In the genomic region with DNA sequence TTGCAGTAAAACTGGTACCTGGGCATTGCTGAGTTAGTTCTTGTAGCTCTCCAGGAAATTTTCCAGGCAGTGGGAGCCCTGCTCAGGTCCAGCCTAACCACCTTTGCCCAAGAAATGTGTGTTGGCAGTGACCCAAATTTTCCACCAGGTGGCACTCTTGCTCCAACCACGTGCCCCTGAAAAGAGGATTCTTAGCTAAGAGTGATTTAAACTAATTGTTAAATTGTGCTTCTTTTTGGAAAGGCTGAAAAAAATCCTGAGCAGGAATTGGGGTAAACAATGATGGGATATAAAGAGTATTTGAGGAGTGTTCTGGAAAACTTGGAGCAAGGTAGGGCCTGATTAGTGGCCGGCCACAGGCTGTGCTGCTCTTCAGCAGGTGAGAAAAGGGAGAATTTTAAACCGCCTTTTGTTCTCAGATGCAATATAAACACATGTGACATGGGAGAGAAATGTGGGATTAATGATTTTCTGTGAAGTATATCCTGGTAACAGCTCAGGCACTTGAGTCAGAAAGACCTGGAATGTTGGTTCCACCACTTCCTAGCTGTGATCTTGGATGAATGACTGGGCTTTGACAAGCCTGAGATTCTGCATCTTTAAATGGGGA, we compare ENCODE assay signal across 8 cellular contexts.
DNase-seq lines count a peak whose midpoint lies in the region; TF ChIP-seq lines count a peak whose summit lies in the region.

No MANE protein-coding gene starts in this region.

- no peak overlapping the region for H3K4me2 ChIP-seq in Loucy (ENCODE audit: low read depth, low read length, poor library complexity, severe bottlenecking)

- H3K9ac ChIP-seq in Loucy (ENCODE audit: low read depth, low read length, poor library complexity, severe bottlenecking): no peak overlapping the region

- no peaks in the 10 kb centered on the region for H3K27me3 ChIP-seq in Loucy (ENCODE audit: insufficient read depth, low read length, poor library complexity, severe bottlenecking)
- no peaks in the 10 kb centered on the region for H3K27me3 ChIP-seq in cardiac muscle cell
- H3K27me3 ChIP-seq in vagina: no peaks in the 10 kb centered on the region

- H2AFZ ChIP-seq in Loucy (ENCODE audit: low read length): no peak overlapping the region

- no peaks in the 10 kb centered on the region for H3K9me2 ChIP-seq in Loucy (replicated peaks; ENCODE audit: low read depth, low read length)

- H3K4me1 ChIP-seq in Loucy (ENCODE audit: insufficient read depth, low read length, poor library complexity, severe bottlenecking) (peaks cover under 1% of the 10 kb centered on the region), cardiac muscle cell (ENCODE audit: low read depth) (no peaks in the 10 kb centered on the region), vagina (peaks cover 36% of the 10 kb centered on the region)

- no peak for TF ChIP-seq POLR2A in vagina (IDR thresholded peaks at IDR 0.05)

- DNase-seq in NCI-H524 (lab: John Stamatoyannopoulos, UW): peak; percentile 34 to 69
- no peak for DNase-seq in NCI-H524 treated with DMSO at 0.1 percent for 48 hours (lab: John Stamatoyannopoulos, UW)
- DNase-seq in T-helper 1 cell: peak; percentile 20 to 71 (median 56)
- DNase-seq in activated naive CD8-positive, alpha-beta T cell treated with anti-CD3 and anti-CD28 coated beads, Interleukin-2, amount 50 U/mL, for 16 hours (ENCODE audit: low read depth, low spot score): peak; percentile 57
- DNase-seq in cardiac muscle cell (ENCODE audit: low read depth in 1 of 2, low spot score in 1 of 2): peak; percentile 76 to 82
- DNase-seq in posterior vena cava (ENCODE audit: low spot score): peak; percentile 88
- no peak for DNase-seq in vagina (ENCODE audit: extremely low spot score in 2 of 2)

- no peak overlapping the region for H3K4me3 ChIP-seq in Loucy (ENCODE audit: low read length, poor library complexity, severe bottlenecking)
- no peak overlapping the region for H3K4me3 ChIP-seq in cardiac muscle cell
- no peak overlapping the region for H3K4me3 ChIP-seq in vagina

- no peaks in the 10 kb centered on the region for H3F3A ChIP-seq in Loucy (ENCODE audit: low read depth)

- no peaks in the 10 kb centered on the region for H3K36me3 ChIP-seq in Loucy (ENCODE audit: insufficient read depth, low read length)
- H3K36me3 ChIP-seq in cardiac muscle cell: no peaks in the 10 kb centered on the region
- H3K36me3 ChIP-seq in vagina: no peaks in the 10 kb centered on the region

- no peaks in the 10 kb centered on the region for H3K79me2 ChIP-seq in Loucy (ENCODE audit: insufficient read depth, low read length)

- H4K20me1 ChIP-seq in Loucy (ENCODE audit: insufficient read depth, low read length, poor library complexity, severe bottlenecking): no peaks in the 10 kb centered on the region

- no peak overlapping the region for H3K27ac ChIP-seq in cardiac muscle cell
- H3K27ac ChIP-seq in vagina: no peak overlapping the region

- TF ChIP-seq CTCF in Loucy (conservative IDR thresholded peaks at IDR 0.05; ENCODE audit: low read length) (peak; percentile 97), cardiac muscle cell (IDR thresholded peaks at IDR 0.05; ENCODE audit: low read depth, low read length) (peak; percentile 85), vagina (IDR thresholded peaks at IDR 0.05) (peak; percentile 65 to 88 (median 86))

- intact Hi-C loops in posterior vena cava (cut with DNase I) (loop anchor here (2.0 to 10.0 kb wide), 6 partner anchors 115 to 753 kb away; no protein-coding TSS in a partner anchor), vagina (cut with DNase I) (loop anchor here (5.0 to 10.0 kb wide), 3 partner anchors 105 to 545 kb away; no protein-coding TSS in a partner anchor)

- no peaks in the 10 kb centered on the region for H3K9me3 ChIP-seq in Loucy (ENCODE audit: insufficient read depth, low read depth, low read length)
- H3K9me3 ChIP-seq in cardiac muscle cell (ENCODE audit: low read depth): no peaks in the 10 kb centered on the region
- H3K9me3 ChIP-seq in vagina: no peaks in the 10 kb centered on the region

Comparison
In these comparisons a context has a peak if more than half of its experiments do, and no peak if none do; other contexts are left out.
1. DNase-seq: peak in NCI-H524 (2 of 2), T-helper 1 cell (5 of 5), activated naive CD8-positive, alpha-beta T cell treated with anti-CD3 and anti-CD28 coated beads, Interleukin-2, amount 50 U/mL, for 16 hours (single experiment), cardiac muscle cell (2 of 2) and posterior vena cava (single experiment); none in NCI-H524 treated with DMSO at 0.1 percent for 48 hours (single experiment) and vagina (0 of 2).
2. Peak in every context shown above with its lines, with median percentiles within 50 percentile points of each other: CTCF ChIP-seq.